1 cellular context compared by ENCODE assay signal in genomic region chr14:64968651-64969050, GRCh38.
TF ChIP-seq lines count a peak whose summit lies in the region.

No MANE protein-coding gene starts in this region.

TF ChIP-seq in H1, 55 proteins besides CTCF, POLR2A, EP300 and RAD21:
- TF ChIP-seq CHD7 (IDR thresholded peaks at IDR 0.05; ENCODE audit: insufficient replicate concordance, low read length), result no peak
- TF ChIP-seq CHD2 (IDR thresholded peaks at IDR 0.05; ENCODE audit: low read length), result no peak
- TF ChIP-seq CEBPB (IDR thresholded peaks at IDR 0.05; ENCODE audit: low read depth, low read length), result no peak
- TF ChIP-seq HDAC2 (IDR thresholded peaks at IDR 0.05; ENCODE audit: borderline replicate concordance in 1 of 2, low read depth in 2 of 2, low read length in 2 of 2), result no peak
- TF ChIP-seq PHF8 (conservative IDR thresholded peaks at IDR 0.05; ENCODE audit: low read depth, low read length), result no peak
- no peak for TF ChIP-seq POU5F1 (IDR thresholded peaks at IDR 0.05; ENCODE audit: low read depth, low read length)
- TF ChIP-seq CBX8 (IDR thresholded peaks at IDR 0.05; ENCODE audit: borderline replicate concordance, low read depth, low read length), result no peak
- TF ChIP-seq MAFK (IDR thresholded peaks at IDR 0.05; ENCODE audit: low read depth, low read length), result no peak
- TF ChIP-seq SRF (IDR thresholded peaks at IDR 0.05; ENCODE audit: low read depth, low read length), result no peak
- TF ChIP-seq SP2 (IDR thresholded peaks at IDR 0.05; ENCODE audit: low read length), result no peak
TF ChIP-seq in H1: peak in this region for 0.
